13 cellular contexts compared by ENCODE assay signal in the genomic region with DNA sequence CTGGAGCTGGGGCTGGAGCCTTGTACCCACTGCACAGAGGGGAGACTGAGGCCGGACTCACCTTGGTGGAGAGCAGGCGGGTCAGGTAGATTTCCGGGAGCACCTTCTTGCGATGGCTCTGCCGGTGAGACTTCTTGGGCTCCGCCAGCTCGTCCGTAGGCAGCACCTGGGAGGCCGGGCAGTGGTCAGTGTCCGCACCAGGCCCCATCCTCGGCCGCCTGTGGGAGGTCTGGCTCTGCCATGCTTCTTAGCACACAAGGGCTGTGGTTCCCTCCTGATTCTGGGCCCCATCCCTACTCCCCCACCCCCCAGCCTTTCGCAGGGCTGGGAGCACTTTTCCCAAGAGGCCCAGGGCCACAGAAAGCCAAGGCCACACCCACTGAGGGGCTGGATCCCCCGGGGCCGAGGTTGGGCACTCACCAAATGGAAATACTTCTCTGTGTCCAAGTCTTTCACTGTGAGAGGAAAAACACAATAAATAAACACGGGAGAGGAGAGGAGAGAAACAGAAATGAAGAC. TPM values are rescaled to one million over a fixed set of nuclear protein-coding genes. Genes with fewer than 3 reads are reported as not detected.
DNase-seq lines count a peak whose midpoint lies in the region; ATAC-seq, FAIRE-seq and TF ChIP-seq lines count a peak whose summit lies in the region.
"Had no signal": no experiment of that assay in that cellular context is flagged by ENCODE, and none has a peak within 500 bp of the region (broad histone marks: within the 10 kb centered on the region; RNA-seq: fewer than 3 reads in every experiment).

No MANE protein-coding gene starts in this region.

- no peaks in the 10 kb centered on the region for H3K9me3 ChIP-seq in A549
- H3K9me3 ChIP-seq in esophagus squamous epithelium: no peaks in the 10 kb centered on the region
- H3K9me3 ChIP-seq in neural progenitor cell (ENCODE audit: low read depth): no peaks in the 10 kb centered on the region

- no peak for TF ChIP-seq EP300 in A549 (IDR thresholded peaks at IDR 0.05)

- H3K4me1 ChIP-seq in A549 (peaks cover 43% of the 10 kb centered on the region), esophagus squamous epithelium (peaks cover 19 to 90% (median 36%) of the 10 kb centered on the region in 3 donors), neural progenitor cell (peaks cover 27% of the 10 kb centered on the region)

- H2AFZ ChIP-seq in neural progenitor cell (replicated peaks): no peak overlapping the region

- no peak overlapping the region for H3K9ac ChIP-seq in neural progenitor cell

- intact Hi-C loops in esophagus squamous epithelium (cut with DNase I): no loop called here

- no peaks in the 10 kb centered on the region for H3K9me3 Mint-ChIP-seq in neural progenitor cell

- H3K36me3 Mint-ChIP-seq in neural progenitor cell: no peaks in the 10 kb centered on the region

- H3K27me3 ChIP-seq in esophagus squamous epithelium (no peaks in the 10 kb centered on the region), neural progenitor cell (no peaks in the 10 kb centered on the region)
- H3K27me3 ChIP-seq: cardiac muscle cell had no signal

- peaks cover 2% of the 10 kb centered on the region for H3K27me3 Mint-ChIP-seq in neural progenitor cell (ENCODE audit: insufficient read depth, low read depth)

- H3K36me3 ChIP-seq in esophagus squamous epithelium (peaks cover 0 to 75% (median 0%) of the 10 kb centered on the region in 3 donors), neural progenitor cell (no peaks in the 10 kb centered on the region)
- H3K36me3 ChIP-seq: cardiac muscle cell had no signal

- TF ChIP-seq CTCF in A549 (IDR thresholded peaks at IDR 0.05): no peak
- TF ChIP-seq CTCF in esophagus squamous epithelium (IDR thresholded peaks at IDR 0.05): no peak
- TF ChIP-seq CTCF in neural progenitor cell (IDR thresholded peaks at IDR 0.05): no peak

- no peak for FAIRE-seq in A549 (lab: Jason Lieb, UNC)
- FAIRE-seq: GM19239 had no signal

- peak overlapping the region; percentile 6 for H3K27ac Mint-ChIP-seq in neural progenitor cell

- H3K4me3 Mint-ChIP-seq in neural progenitor cell: no peak overlapping the region

- H3K79me2 ChIP-seq in neural progenitor cell (ENCODE audit: low read depth): no peaks in the 10 kb centered on the region

- peak overlapping the region; percentile 43; the same call in 2 of the 3 replicates for H3K4me2 ChIP-seq in A549
- H3K4me2 ChIP-seq in neural progenitor cell: no peak overlapping the region

- H3K4me1 Mint-ChIP-seq in neural progenitor cell: peaks cover 25% of the 10 kb centered on the region

- no peak overlapping the region for H3K4me3 ChIP-seq in A549
- no peak overlapping the region for H3K4me3 ChIP-seq in esophagus squamous epithelium
- H3K4me3 ChIP-seq in neural progenitor cell: no peak overlapping the region
- H3K4me3 ChIP-seq: cardiac muscle cell had no signal

- WGBS in A549 (ENCODE audit: missing lambda C conversion rate): 47% methylated on average over 5 of the region's 16 CpGs
- 0% methylated on average over 1 to 3 of the region's 16 CpGs for WGBS in esophagus squamous epithelium, 2 donors

- ATAC-seq in A549 (no peak), GM18867 (IDR thresholded peaks at IDR 0.05; ENCODE audit: unreplicated experiment) (no peak), HG02852 (IDR thresholded peaks at IDR 0.05; ENCODE audit: unreplicated experiment) (no peak)

- CTCF ChIA-PET in A549 (lab: Yijun Ruan, JAX): interaction anchor here (0.6 kb wide), 1 partner anchor 587 kb away, joined by 4 read pairs; no protein-coding TSS in a partner anchor

- POLR2A ChIA-PET in A549 (lab: Yijun Ruan, JAX): no interaction called here

- TF ChIP-seq RAD21 in A549 (conservative IDR thresholded peaks at IDR 0.05 in 1 of 2, IDR thresholded peaks at IDR 0.05 in 1 of 2): no peak

- no peaks in the 10 kb centered on the region for H3F3A ChIP-seq in neural progenitor cell (ENCODE audit: low read depth)

- TF ChIP-seq POLR2A in A549 (IDR thresholded peaks at IDR 0.05; ENCODE audit: low read length): no peak
- no peak for TF ChIP-seq POLR2A in esophagus squamous epithelium (IDR thresholded peaks at IDR 0.05)

- DNase-seq in A549 (ENCODE audit: low read depth in 1 of 2, low spot score in 1 of 2) (no peak), M059J (ENCODE audit: low read depth) (peak; percentile 95), esophagus squamous epithelium (lab: John Stamatoyannopoulos, UW) (no peak), neural progenitor cell (ENCODE audit: low spot score) (no peak), pons (ENCODE audit: low spot score) (no peak), NCI-H1417 (lab: John Stamatoyannopoulos, UW) (no peak)
- DNase-seq: activated CD4-positive, alpha-beta T cell treated with anti-CD3 and anti-CD28 coated beads for 48 hours; NCI-H774 had no signal

- H3K27ac ChIP-seq in A549 (peak overlapping the region; percentile 85 to 86), esophagus squamous epithelium (peak overlapping the region; percentile 61 to 86 (median 84)), neural progenitor cell (peak overlapping the region; percentile 53)
- H3K27ac ChIP-seq: HL-60 had no signal

- H4K20me1 ChIP-seq in neural progenitor cell (ENCODE audit: low read depth): no peaks in the 10 kb centered on the region

TF ChIP-seq in A549, 52 proteins besides CTCF, POLR2A, EP300 and RAD21:
- TF ChIP-seq EHF (CRISPR knock-in tag; IDR thresholded peaks at IDR 0.05) (no peak), RNF2 (IDR thresholded peaks at IDR 0.05; ENCODE audit: borderline replicate concordance, low read depth) (no peak), CEBPB (IDR thresholded peaks at IDR 0.05) (no peak), MAFK (IDR thresholded peaks at IDR 0.05; ENCODE audit: partially characterized antibody) (no peak), CHD4 (IDR thresholded peaks at IDR 0.05; ENCODE audit: borderline replicate concordance) (no peak), JUN (IDR thresholded peaks at IDR 0.05) (no peak), CHD2 (IDR thresholded peaks at IDR 0.05; ENCODE audit: low read length, partially characterized antibody) (no peak), HOXB13 (CRISPR knock-in tag; IDR thresholded peaks at IDR 0.05; ENCODE audit: low read depth) (no peak), JUNB (IDR thresholded peaks at IDR 0.05) (no peak), NPAS2 (CRISPR knock-in tag; IDR thresholded peaks at IDR 0.05; ENCODE audit: borderline replicate concordance) (no peak)
- TF ChIP-seq, protein P1, sequence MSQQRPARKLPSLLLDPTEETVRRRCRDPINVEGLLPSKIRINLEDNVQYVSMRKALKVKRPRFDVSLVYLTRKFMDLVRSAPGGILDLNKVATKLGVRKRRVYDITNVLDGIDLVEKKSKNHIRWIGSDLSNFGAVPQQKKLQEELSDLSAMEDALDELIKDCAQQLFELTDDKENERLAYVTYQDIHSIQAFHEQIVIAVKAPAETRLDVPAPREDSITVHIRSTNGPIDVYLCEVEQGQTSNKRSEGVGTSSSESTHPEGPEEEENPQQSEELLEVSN (IDR thresholded peaks at IDR 0.05; ENCODE audit: borderline replicate concordance, low read depth): no peak

RNA-seq across cellular contexts. Expression of a gene that starts 17.4 kb away (rescaled TPM):
- polyA plus RNA-seq in A549 (2011; rRNA removed): not detected in 2 replicates
- polyA plus RNA-seq in A549 (2012; cell fraction: cytosol; rRNA removed): not detected in 2 replicates
- polyA plus RNA-seq in A549 (2012; cell fraction: nucleus; rRNA removed): not detected in 2 replicates
- not detected in 3 replicates for polyA plus RNA-seq in A549 (2017; fragmentation: RNase III; extraction: RNeasy Plus Mini Kit Qiagen cat#74134 plus additional on column Dnase treatment)
- not detected in 2 replicates for polyA minus RNA-seq in A549 (2011; rRNA and poly(A)+ RNA removed)
- not detected in 2 replicates for total RNA-seq in M059J (2014; rRNA removed; shearing (Covaris generic))
- not detected for total RNA-seq in esophagus squamous epithelium
- not detected in 2 replicates for total RNA-seq in neural progenitor cell (ENCODE audit: low replicate concordance)
- total RNA-seq: cardiac muscle cell had no signal
- polyA plus RNA-seq: cardiac muscle cell had no signal

RNA-seq across cellular contexts. Expression of a gene that starts 31.9 kb away (rescaled TPM):
- polyA plus RNA-seq in A549 (2011; rRNA removed): 0.03 and 0.04 TPM in 2 replicates
- polyA plus RNA-seq in A549 (2012; cell fraction: cytosol; rRNA removed): 0.01 TPM in 1 of 2 replicates, not detected in the other
- polyA plus RNA-seq in A549 (2012; cell fraction: nucleus; rRNA removed): 0.05 and 0.11 TPM in 2 replicates
- not detected in 3 replicates for polyA plus RNA-seq in A549 (2017; fragmentation: RNase III; extraction: RNeasy Plus Mini Kit Qiagen cat#74134 plus additional on column Dnase treatment)
- not detected in 2 replicates for polyA minus RNA-seq in A549 (2011; rRNA and poly(A)+ RNA removed)
- 0.05 TPM in 1 of 2 replicates, not detected in the other for total RNA-seq in M059J (2014; rRNA removed; shearing (Covaris generic))
- total RNA-seq in esophagus squamous epithelium: not detected
- not detected in 2 replicates for total RNA-seq in neural progenitor cell (ENCODE audit: low replicate concordance)
- total RNA-seq: cardiac muscle cell had no signal
- polyA plus RNA-seq: cardiac muscle cell had no signal

RNA-seq across cellular contexts. Expression of a gene that starts 46.1 kb away (rescaled TPM):
- 26.8 and 49.3 TPM in 2 replicates for polyA plus RNA-seq in A549 (2011; rRNA removed)
- polyA plus RNA-seq in A549 (2012; cell fraction: cytosol; rRNA removed): 37.6 and 41.4 TPM in 2 replicates
- 133 and 136 TPM in 2 replicates for polyA plus RNA-seq in A549 (2012; cell fraction: nucleus; rRNA removed)
- 47.2 to 72.6 TPM (median 58.6 TPM) in 3 replicates for polyA plus RNA-seq in A549 (2017; fragmentation: RNase III; extraction: RNeasy Plus Mini Kit Qiagen cat#74134 plus additional on column Dnase treatment)
- 49.8 and 54.9 TPM in 2 replicates for polyA minus RNA-seq in A549 (2011; rRNA and poly(A)+ RNA removed)
- 76.9 and 126 TPM in 2 replicates for total RNA-seq in M059J (2014; rRNA removed; shearing (Covaris generic))
- total RNA-seq in esophagus squamous epithelium: 10 to 100 TPM in 3 of 4 donors, 1 to 10 TPM in 1; 4.5 to 66.0 (median 24.4) TPM
- total RNA-seq in neural progenitor cell (ENCODE audit: low replicate concordance): 9.0 and 12.9 TPM in 2 replicates
